Comparison of ENCODE assay signal across 8 cellular contexts in the genomic region with DNA sequence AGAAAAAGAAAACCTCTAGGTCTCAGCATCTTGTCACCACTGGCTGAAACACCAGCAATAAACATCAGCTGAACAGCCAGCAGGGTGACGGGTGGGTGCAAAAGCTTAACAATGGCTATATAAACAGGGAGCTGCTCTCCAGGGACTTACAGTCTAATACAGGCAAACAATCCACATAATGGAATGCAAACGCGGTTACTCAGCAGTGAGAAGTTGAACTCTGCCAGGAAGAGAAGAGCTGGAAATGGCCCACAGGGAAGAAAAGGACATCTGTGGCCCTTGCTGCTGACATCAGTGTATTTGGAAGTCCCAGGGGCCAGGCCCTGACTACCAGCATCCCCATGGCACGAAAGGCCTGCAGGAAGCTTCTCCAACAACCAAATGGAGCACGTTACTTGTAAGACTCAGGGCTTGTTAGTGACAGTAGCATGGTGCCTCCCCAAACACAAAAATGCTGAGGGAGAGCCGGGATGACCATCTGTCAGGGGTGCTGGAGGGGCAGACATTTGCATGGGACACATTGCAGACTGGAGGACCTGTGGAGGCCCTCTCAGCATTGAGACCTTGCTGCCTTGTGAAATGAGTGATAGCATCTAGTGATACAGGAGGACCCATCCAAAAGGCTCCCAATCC. TPM values are rescaled to one million over a fixed set of nuclear protein-coding genes. Genes with fewer than 3 reads are reported as not detected.
DNase-seq lines count a peak whose midpoint lies in the region; ATAC-seq and TF ChIP-seq lines count a peak whose summit lies in the region.

No MANE protein-coding gene starts in this region.

- peaks cover under 1% of the 10 kb centered on the region for H3K27me3 Mint-ChIP-seq in stimulated activated naive CD8-positive, alpha-beta T cell treated with anti-CD3 and anti-CD28 coated beads, Interleukin-15, Interleukin-2, amounts not matched to agents 100 ng/mL and 50 ng/mL, for 24 hours
- H3K27me3 Mint-ChIP-seq in activated B cell treated with CpG ODN at 0.5 μM for 24 hours, result no peaks in the 10 kb centered on the region

- peak overlapping the region; percentile 31 to 83 for H3K4me3 ChIP-seq in stomach smooth muscle (ENCODE audit: low read length in 2 of 2)

- peaks cover 13% of the 10 kb centered on the region for H3K36me3 Mint-ChIP-seq in stimulated activated naive CD8-positive, alpha-beta T cell treated with anti-CD3 and anti-CD28 coated beads, Interleukin-15, Interleukin-2, amounts not matched to agents 100 ng/mL and 50 ng/mL, for 24 hours (ENCODE audit: low read depth)
- H3K36me3 Mint-ChIP-seq in activated B cell treated with CpG ODN at 0.5 μM for 24 hours (ENCODE audit: low read depth), result peaks cover 4% of the 10 kb centered on the region

- TF ChIP-seq CTCF in activated B cell treated with CpG ODN at 0.5 μM for 24 hours (IDR thresholded peaks at IDR 0.05), result no peak

- POLR2A ChIA-PET in activated B cell treated with CpG ODN at 0.5 μM for 24 hours (lab: Charles Lee), result interaction anchor here (0.6 to 1.0 kb wide), 4 partner anchors 17 to 110 kb away, joined by 3 to 4 read pairs (median 4); no protein-coding TSS in a partner anchor

- H3K27ac Mint-ChIP-seq in stimulated activated naive CD8-positive, alpha-beta T cell treated with anti-CD3 and anti-CD28 coated beads, Interleukin-15, Interleukin-2, amounts not matched to agents 100 ng/mL and 50 ng/mL, for 24 hours, result peak overlapping the region; percentile 74
- H3K27ac Mint-ChIP-seq in activated B cell treated with CpG ODN at 0.5 μM for 24 hours, result peak overlapping the region; percentile 62

- peak overlapping the region; percentile 85 for H3K27ac ChIP-seq in stomach smooth muscle (ENCODE audit: low read length)

- CTCF ChIA-PET in activated B cell treated with CpG ODN at 0.5 μM for 24 hours (lab: Charles Lee), result interaction anchor here (1.1 kb wide), 1 partner anchor 98 kb away, joined by 3 read pairs; no protein-coding TSS in a partner anchor

- peaks cover 66% of the 10 kb centered on the region for H3K4me1 ChIP-seq in stomach smooth muscle (ENCODE audit: control insufficient read depth, insufficient read depth, low read length)

- ATAC-seq in stimulated activated naive CD8-positive, alpha-beta T cell treated with anti-CD3 and anti-CD28 coated beads, Interleukin-15, Interleukin-2, amounts not matched to agents 100 U/mL and 50 U/mL, for 24 hours, result no peak
- ATAC-seq in activated B cell treated with CpG ODN at 0.5 μM for 24 hours (ENCODE audit: low read depth) (no peak), HG02973 (IDR thresholded peaks at IDR 0.05; ENCODE audit: unreplicated experiment) (no peak), HG02981 (IDR thresholded peaks at IDR 0.05; ENCODE audit: unreplicated experiment) (no peak)

- no peak for DNase-seq in stimulated activated naive CD8-positive, alpha-beta T cell treated with anti-CD3 and anti-CD28 coated beads, Interleukin-15, Interleukin-2, amounts not matched to agents 100 U/mL and 50 U/mL, for 24 hours
- DNase-seq in activated B cell treated with CpG ODN at 0.5 μM for 24 hours, result no peak
- DNase-seq in hepatic stellate cell (ENCODE audit: low spot score), result peak; percentile 81
- no peak for DNase-seq in OCI-M2 (lab: John Stamatoyannopoulos, UW; ENCODE audit: unreplicated experiment)

- peak overlapping the region; percentile 95 for H3K4me3 Mint-ChIP-seq in stimulated activated naive CD8-positive, alpha-beta T cell treated with anti-CD3 and anti-CD28 coated beads, Interleukin-15, Interleukin-2, amounts not matched to agents 100 ng/mL and 50 ng/mL, for 24 hours
- H3K4me3 Mint-ChIP-seq in activated B cell treated with CpG ODN at 0.5 μM for 24 hours, result peak overlapping the region; percentile 50

- intact Hi-C loops in activated B cell treated with CpG ODN at 0.5 μM for 24 hours (cut with micrococcal nuclease), result loop anchor here (1.0 to 10.0 kb wide), 4 partner anchors 69 to 1468 kb away; a partner anchor contains a TSS

- peaks cover 59% of the 10 kb centered on the region for H3K4me1 Mint-ChIP-seq in stimulated activated naive CD8-positive, alpha-beta T cell treated with anti-CD3 and anti-CD28 coated beads, Interleukin-15, Interleukin-2, amounts not matched to agents 100 ng/mL and 50 ng/mL, for 24 hours (ENCODE audit: low read depth)
- peaks cover 39% of the 10 kb centered on the region for H3K4me1 Mint-ChIP-seq in activated B cell treated with CpG ODN at 0.5 μM for 24 hours

- no peaks in the 10 kb centered on the region for H3K9me3 ChIP-seq in stomach smooth muscle (ENCODE audit: control insufficient read depth in 2 of 2, low read length in 2 of 2)

- H3K36me3 ChIP-seq in stomach smooth muscle (ENCODE audit: control insufficient read depth in 2 of 2, insufficient read depth in 2 of 2, low read length in 2 of 2), result no peaks in the 10 kb centered on the region

- peak overlapping the region in 1 of 2 donors; percentile 58 for H3K9ac ChIP-seq in stomach smooth muscle (ENCODE audit: low read length in 2 of 2)

- H3K27me3 ChIP-seq in stomach smooth muscle (ENCODE audit: control insufficient read depth in 1 of 2, insufficient read depth in 2 of 2, low read length in 2 of 2), result no peaks in the 10 kb centered on the region

- no peaks in the 10 kb centered on the region for H3K9me3 Mint-ChIP-seq in stimulated activated naive CD8-positive, alpha-beta T cell treated with anti-CD3 and anti-CD28 coated beads, Interleukin-15, Interleukin-2, amounts not matched to agents 100 ng/mL and 50 ng/mL, for 24 hours
- no peaks in the 10 kb centered on the region for H3K9me3 Mint-ChIP-seq in activated B cell treated with CpG ODN at 0.5 μM for 24 hours

RNA-seq across cellular contexts. Expression of a gene that starts 3.0 kb away (rescaled TPM):
- total RNA-seq in activated B cell treated with CpG ODN at 0.5 μM for 24 hours, result 6.1 and 7.2 TPM in 2 replicates
